In genomic region chr2:231752056-231752455, GRCh38 we compare ENCODE assay signal across 33 cellular contexts.
"Had no signal": no experiment of that assay in that cellular context is flagged by ENCODE, and none has a peak within 500 bp of the region (broad histone marks: within the 10 kb centered on the region; RNA-seq: fewer than 3 reads in every experiment).

No MANE protein-coding gene starts in this region.

- FAIRE-seq: colon had no signal

- DNase-seq: activated B cell treated with CpG ODN at 0.5 μM for 24 hours; activated CD4-positive, alpha-beta T cell treated with anti-CD3 and anti-CD28 coated beads for 48 hours; activated CD4-positive, alpha-beta T cell treated with anti-CD3 and anti-CD28 coated beads, Interleukin-2, amount 50 U/mL, for 1 hour; activated CD4-positive, alpha-beta T cell treated with anti-CD3 and anti-CD28 coated beads, Interleukin-2, amount 50 U/mL, for 48 hours; activated CD8-positive, alpha-beta memory T cell treated with anti-CD3 and anti-CD28 coated beads for 24 hours; activated CD8-positive, alpha-beta T cell treated with anti-CD3 and anti-CD28 coated beads for 36 hours; activated effector memory CD4-positive, alpha-beta T cell treated with Interleukin-2 at 50 U/mL for 16 hours; activated gamma-delta T cell treated with Interleukin-2 at 50 U/mL for 16 hours; activated naive CD4-positive, alpha-beta T cell treated with anti-CD3 and anti-CD28 coated beads for 36 hours; activated naive CD8-positive, alpha-beta T cell treated with anti-CD3 and anti-CD28 coated beads for 36 hours; activated naive CD8-positive, alpha-beta T cell treated with anti-CD3 and anti-CD28 coated beads, Interleukin-2, amount 50 U/mL, for 24 hours; activated T-cell treated with anti-CD3 and anti-CD28 coated beads, Interleukin-2, amount 50 U/mL, for 4 hours; adrenal gland; amygdala; aorta; cortex of kidney; dermis blood vessel endothelial cell; effector CD4-positive, alpha-beta T cell; effector memory CD8-positive, alpha-beta T cell; erythroblast; foreskin melanocyte; head of caudate nucleus; hippocampal formation; T-helper 17 cell; T1000; WERI-Rb-1 had no signal

- H3K4me3 ChIP-seq: adrenal gland, breast epithelium, cardiac muscle cell, esophagus muscularis mucosa, gastroesophageal sphincter had no signal

- H3K27ac ChIP-seq: adrenal gland, breast epithelium, cardiac muscle cell, esophagus muscularis mucosa, gastroesophageal sphincter, WERI-Rb-1 had no signal

- H3K9me3 ChIP-seq: adrenal gland, breast epithelium, esophagus muscularis mucosa, gastroesophageal sphincter had no signal

- H3K4me1 ChIP-seq: adrenal gland, breast epithelium, esophagus muscularis mucosa, gastroesophageal sphincter had no signal

- H3K27me3 ChIP-seq: adrenal gland, breast epithelium, cardiac muscle cell, esophagus muscularis mucosa, gastroesophageal sphincter had no signal

- H3K36me3 ChIP-seq: adrenal gland, breast epithelium, cardiac muscle cell, esophagus muscularis mucosa, gastroesophageal sphincter, WERI-Rb-1 had no signal

- ATAC-seq: activated CD4-positive, CD25-positive, alpha-beta regulatory T cell treated with anti-CD3 and anti-CD28 coated beads, Interleukin-2, amount 50 U/mL, for 24 hours; activated CD8-positive, alpha-beta T cell treated with anti-CD3 and anti-CD28 coated beads for 36 hours; activated naive CD8-positive, alpha-beta T cell treated with anti-CD3 and anti-CD28 coated beads, Interleukin-2, amount 50 U/mL, for 24 hours; activated T-cell treated with anti-CD3 and anti-CD28 coated beads, Interleukin-2, amount 50 U/mL, for 4 hours; activated T-helper 17 cell treated with anti-CD3 and anti-CD28 coated beads, Interleukin-2, amount 50 U/mL, for 72 hours; effector memory CD8-positive, alpha-beta T cell; gastroesophageal sphincter; T-helper 17 cell had no signal
